Comparison of ENCODE assay signal across 1 cellular context in the genomic region with DNA sequence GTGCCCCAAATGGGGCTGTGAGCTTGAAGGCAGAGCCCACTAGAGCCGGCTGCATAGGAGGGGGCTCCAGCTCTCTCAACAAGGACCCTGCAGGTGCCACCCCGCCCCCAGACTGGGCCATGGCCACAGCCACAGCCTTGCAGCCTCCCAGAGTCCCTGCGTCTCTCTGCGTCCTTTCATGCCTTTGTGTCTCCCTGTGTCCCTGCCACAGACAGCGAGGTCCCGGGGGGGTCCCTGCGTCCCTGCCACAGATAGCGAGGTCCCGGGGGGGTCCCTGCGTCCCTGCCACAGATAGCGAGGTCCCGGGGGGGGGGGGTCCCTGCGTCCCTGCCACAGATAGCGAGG.
TF ChIP-seq lines count a peak whose summit lies in the region.

No MANE protein-coding gene starts in this region.

TF ChIP-seq in GM12878, 131 proteins besides CTCF, POLR2A, EP300 and RAD21:
- no peak for TF ChIP-seq MTA2 (IDR thresholded peaks at IDR 0.05; ENCODE audit: low read depth)
- TF ChIP-seq, protein P1, sequence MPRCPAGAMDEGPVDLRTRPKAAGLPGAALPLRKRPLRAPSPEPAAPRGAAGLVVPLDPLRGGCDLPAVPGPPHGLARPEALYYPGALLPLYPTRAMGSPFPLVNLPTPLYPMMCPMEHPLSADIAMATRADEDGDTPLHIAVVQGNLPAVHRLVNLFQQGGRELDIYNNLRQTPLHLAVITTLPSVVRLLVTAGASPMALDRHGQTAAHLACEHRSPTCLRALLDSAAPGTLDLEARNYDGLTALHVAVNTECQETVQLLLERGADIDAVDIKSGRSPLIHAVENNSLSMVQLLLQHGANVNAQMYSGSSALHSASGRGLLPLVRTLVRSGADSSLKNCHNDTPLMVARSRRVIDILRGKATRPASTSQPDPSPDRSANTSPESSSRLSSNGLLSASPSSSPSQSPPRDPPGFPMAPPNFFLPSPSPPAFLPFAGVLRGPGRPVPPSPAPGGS (IDR thresholded peaks at IDR 0.05; ENCODE audit: borderline replicate concordance, insufficient read depth, low read depth, low read length, poor library complexity, severe bottlenecking), result no peak
- no peak for TF ChIP-seq EGR1 (IDR thresholded peaks at IDR 0.05; ENCODE audit: borderline replicate concordance in 1 of 2, low read depth in 2 of 2, low read length in 2 of 2)
- no peak for TF ChIP-seq SUPT20H (IDR thresholded peaks at IDR 0.05; ENCODE audit: borderline replicate concordance, control insufficient read depth, low read depth, low read length)
- TF ChIP-seq ZNF24 (IDR thresholded peaks at IDR 0.05), result no peak
- no peak for TF ChIP-seq GATAD2B (conservative IDR thresholded peaks at IDR 0.05; ENCODE audit: low read depth)
- no peak for TF ChIP-seq KDM1A (IDR thresholded peaks at IDR 0.05; ENCODE audit: borderline replicate concordance)
- no peak for TF ChIP-seq TARDBP (IDR thresholded peaks at IDR 0.05; ENCODE audit: borderline replicate concordance)
- no peak for TF ChIP-seq CBX5 (IDR thresholded peaks at IDR 0.05; ENCODE audit: low read depth)
- no peak for TF ChIP-seq CHD2 (IDR thresholded peaks at IDR 0.05; ENCODE audit: borderline replicate concordance, low read depth, low read length)
- no peak for TF ChIP-seq CBX3 (IDR thresholded peaks at IDR 0.05; ENCODE audit: borderline replicate concordance, low read depth)
- TF ChIP-seq SREBF2 (IDR thresholded peaks at IDR 0.05; ENCODE audit: low read length), result no peak
- TF ChIP-seq SIN3A (IDR thresholded peaks at IDR 0.05; ENCODE audit: low read depth, low read length), result no peak
- TF ChIP-seq SMC3 (IDR thresholded peaks at IDR 0.05; ENCODE audit: borderline replicate concordance, low read length), result no peak
- TF ChIP-seq, protein P2, sequence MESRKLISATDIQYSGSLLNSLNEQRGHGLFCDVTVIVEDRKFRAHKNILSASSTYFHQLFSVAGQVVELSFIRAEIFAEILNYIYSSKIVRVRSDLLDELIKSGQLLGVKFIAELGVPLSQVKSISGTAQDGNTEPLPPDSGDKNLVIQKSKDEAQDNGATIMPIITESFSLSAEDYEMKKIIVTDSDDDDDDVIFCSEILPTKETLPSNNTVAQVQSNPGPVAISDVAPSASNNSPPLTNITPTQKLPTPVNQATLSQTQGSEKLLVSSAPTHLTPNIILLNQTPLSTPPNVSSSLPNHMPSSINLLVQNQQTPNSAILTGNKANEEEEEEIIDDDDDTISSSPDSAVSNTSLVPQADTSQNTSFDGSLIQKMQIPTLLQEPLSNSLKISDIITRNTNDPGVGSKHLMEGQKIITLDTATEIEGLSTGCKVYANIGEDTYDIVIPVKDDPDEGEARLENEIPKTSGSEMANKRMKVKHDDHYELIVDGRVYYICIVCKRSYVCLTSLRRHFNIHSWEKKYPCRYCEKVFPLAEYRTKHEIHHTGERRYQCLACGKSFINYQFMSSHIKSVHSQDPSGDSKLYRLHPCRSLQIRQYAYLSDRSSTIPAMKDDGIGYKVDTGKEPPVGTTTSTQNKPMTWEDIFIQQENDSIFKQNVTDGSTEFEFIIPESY (IDR thresholded peaks at IDR 0.05), result no peak
- TF ChIP-seq, protein P3, sequence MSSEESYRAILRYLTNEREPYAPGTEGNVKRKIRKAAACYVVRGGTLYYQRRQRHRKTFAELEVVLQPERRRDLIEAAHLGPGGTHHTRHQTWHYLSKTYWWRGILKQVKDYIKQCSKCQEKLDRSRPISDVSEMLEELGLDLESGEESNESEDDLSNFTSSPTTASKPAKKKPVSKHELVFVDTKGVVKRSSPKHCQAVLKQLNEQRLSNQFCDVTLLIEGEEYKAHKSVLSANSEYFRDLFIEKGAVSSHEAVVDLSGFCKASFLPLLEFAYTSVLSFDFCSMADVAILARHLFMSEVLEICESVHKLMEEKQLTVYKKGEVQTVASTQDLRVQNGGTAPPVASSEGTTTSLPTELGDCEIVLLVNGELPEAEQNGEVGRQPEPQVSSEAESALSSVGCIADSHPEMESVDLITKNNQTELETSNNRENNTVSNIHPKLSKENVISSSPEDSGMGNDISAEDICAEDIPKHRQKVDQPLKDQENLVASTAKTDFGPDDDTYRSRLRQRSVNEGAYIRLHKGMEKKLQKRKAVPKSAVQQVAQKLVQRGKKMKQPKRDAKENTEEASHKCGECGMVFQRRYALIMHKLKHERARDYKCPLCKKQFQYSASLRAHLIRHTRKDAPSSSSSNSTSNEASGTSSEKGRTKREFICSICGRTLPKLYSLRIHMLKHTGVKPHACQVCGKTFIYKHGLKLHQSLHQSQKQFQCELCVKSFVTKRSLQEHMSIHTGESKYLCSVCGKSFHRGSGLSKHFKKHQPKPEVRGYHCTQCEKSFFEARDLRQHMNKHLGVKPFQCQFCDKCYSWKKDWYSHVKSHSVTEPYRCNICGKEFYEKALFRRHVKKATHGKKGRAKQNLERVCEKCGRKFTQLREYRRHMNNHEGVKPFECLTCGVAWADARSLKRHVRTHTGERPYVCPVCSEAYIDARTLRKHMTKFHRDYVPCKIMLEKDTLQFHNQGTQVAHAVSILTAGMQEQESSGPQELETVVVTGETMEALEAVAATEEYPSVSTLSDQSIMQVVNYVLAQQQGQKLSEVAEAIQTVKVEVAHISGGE (CRISPR knock-in tag; IDR thresholded peaks at IDR 0.05), result no peak
